Comparison of ENCODE assay signal across 17 cellular contexts in the genomic region with DNA sequence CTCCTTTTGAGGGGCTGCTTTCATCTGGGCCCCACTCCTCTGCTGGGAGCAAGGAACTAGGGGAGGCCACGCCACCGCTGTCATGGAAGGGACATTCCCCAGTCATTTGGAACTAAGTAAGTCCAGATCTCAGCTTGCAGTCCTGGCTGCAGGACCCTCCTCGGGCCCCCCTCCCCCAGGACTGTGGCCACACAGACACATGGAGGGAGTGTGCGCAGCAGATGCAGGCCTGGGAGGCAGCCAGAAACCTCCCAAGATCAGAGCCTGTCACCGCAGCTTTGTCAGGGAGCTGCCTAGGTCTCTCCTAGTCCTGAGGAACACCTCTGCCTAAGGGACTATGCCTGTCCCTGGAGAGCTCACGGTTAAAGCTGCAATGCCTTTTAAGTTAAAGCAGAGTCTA. TPM values are rescaled to one million over a fixed set of nuclear protein-coding genes. Genes with fewer than 3 reads are reported as not detected.
"Had no signal": no experiment of that assay in that cellular context is flagged by ENCODE, and none has a peak within 500 bp of the region (broad histone marks: within the 10 kb centered on the region; RNA-seq: fewer than 3 reads in every experiment).

No MANE protein-coding gene starts in this region.

- H3K4me1 ChIP-seq: colonic mucosa, right atrium auricular region had no signal

- H3K27ac ChIP-seq: cardiac muscle cell, colonic mucosa, right atrium auricular region, stomach, thoracic aorta had no signal

- H3K9me3 Mint-ChIP-seq: memory B cell, WTC11 had no signal

- FAIRE-seq: astrocyte, endothelial cell of umbilical vein had no signal

- H3K27ac Mint-ChIP-seq: activated CD8-positive, alpha-beta T cell treated with anti-CD3 and anti-CD28 coated beads, Interleukin-2, amount 10 ng/mL, durations not matched to agents 7 days and 5 days; memory B cell; WTC11 had no signal

- H3K27me3 ChIP-seq: cardiac muscle cell, colonic mucosa, right atrium auricular region, stomach had no signal

- H3K4me1 Mint-ChIP-seq: memory B cell had no signal

- H3K4me3 Mint-ChIP-seq: activated CD8-positive, alpha-beta T cell treated with anti-CD3 and anti-CD28 coated beads, Interleukin-2, amount 10 ng/mL, durations not matched to agents 7 days and 5 days; memory B cell; WTC11 had no signal

- H3K4me3 ChIP-seq: cardiac muscle cell, colonic mucosa, right atrium auricular region, skin epidermis, stomach, thoracic aorta had no signal

- H3K9me3 ChIP-seq: colonic mucosa, right atrium auricular region, stomach, thoracic aorta had no signal

- H3K36me3 Mint-ChIP-seq: memory B cell, WTC11 had no signal

- ATAC-seq: activated CD8-positive, alpha-beta T cell treated with anti-CD3 and anti-CD28 coated beads, Interleukin-2, amount 10 ng/mL, durations not matched to agents 7 days and 5 days; left colon; WTC11 had no signal

- H3K36me3 ChIP-seq: cardiac muscle cell, colonic mucosa, right atrium auricular region, stomach, thoracic aorta had no signal

- DNase-seq: activated CD4-positive, alpha-beta T cell treated with anti-CD3 and anti-CD28 coated beads for 48 hours; activated CD8-positive, alpha-beta memory T cell treated with anti-CD3 and anti-CD28 coated beads, Interleukin-2, amount 50 U/mL, for 48 hours; activated CD8-positive, alpha-beta T cell treated with anti-CD3 and anti-CD28 coated beads, Interleukin-2, amount 10 ng/mL, durations not matched to agents 7 days and 5 days; activated naive CD4-positive, alpha-beta T cell; colonic mucosa; effector CD4-positive, alpha-beta T cell; left colon; stomach had no signal

RNA-seq across cellular contexts. Expression of a gene that starts 43.5 kb away (rescaled TPM):
- polyA plus RNA-seq: cardiac muscle cell, endothelial cell of umbilical vein, stomach, urinary bladder had no signal
